36 cellular contexts compared by ENCODE assay signal in genomic region chr5:14057289-14057688, GRCh38.
"Had no signal": no experiment of that assay in that cellular context is flagged by ENCODE, and none has a peak within 500 bp of the region (broad histone marks: within the 10 kb centered on the region; RNA-seq: fewer than 3 reads in every experiment).

No MANE protein-coding gene starts in this region.

- H3K4me3 ChIP-seq: adrenal gland, cardiac muscle cell, colonic mucosa, heart left ventricle, pancreas, psoas muscle, sigmoid colon, vagina had no signal

- H3K4me1 ChIP-seq: adrenal gland, colonic mucosa, heart left ventricle, pancreas, psoas muscle, sigmoid colon, vagina had no signal

- H3K27me3 ChIP-seq: adrenal gland, cardiac muscle cell, colonic mucosa, heart left ventricle, pancreas, sigmoid colon, vagina had no signal

- H3K9me3 ChIP-seq: adrenal gland, colonic mucosa, pancreas, psoas muscle, sigmoid colon, vagina had no signal

- ATAC-seq: heart left ventricle; left colon; pancreas; psoas muscle; stimulated activated effector memory CD8-positive, alpha-beta T cell treated with anti-CD3 and anti-CD28 coated beads, Interleukin-12 subunit alpha, Interleukin-12 subunit beta, amount 100 ng/mL, for 72 hours had no signal

- H3K36me3 ChIP-seq: adrenal gland, cardiac muscle cell, colonic mucosa, heart left ventricle, pancreas, sigmoid colon, vagina had no signal

- H3K4me1 Mint-ChIP-seq: activated naive CD8-positive, alpha-beta T cell treated with anti-CD3 and anti-CD28 coated beads for 36 hours; brain; immature natural killer cell; naive B cell; stimulated activated effector memory CD8-positive, alpha-beta T cell treated with anti-CD3 and anti-CD28 coated beads, Interleukin-12 subunit alpha, Interleukin-12 subunit beta, amount 100 ng/mL, for 72 hours had no signal

- H3K36me3 Mint-ChIP-seq: activated naive CD8-positive, alpha-beta T cell treated with anti-CD3 and anti-CD28 coated beads for 36 hours; brain; immature natural killer cell; mesothelial cell of epicardium; stimulated activated effector memory CD8-positive, alpha-beta T cell treated with anti-CD3 and anti-CD28 coated beads, Interleukin-12 subunit alpha, Interleukin-12 subunit beta, amount 100 ng/mL, for 72 hours; type B pancreatic cell had no signal

- H3K27ac ChIP-seq: adrenal gland, cardiac muscle cell, colonic mucosa, heart left ventricle, pancreas, psoas muscle, sigmoid colon, vagina, VCaP had no signal

- H3K27me3 Mint-ChIP-seq: stimulated activated naive CD8-positive, alpha-beta T cell treated with anti-CD3 and anti-CD28 coated beads, Interleukin-15, Interleukin-2, amounts not matched to agents 100 ng/mL and 50 ng/mL, for 24 hours; type B pancreatic cell had no signal

- DNase-seq: activated CD4-positive, alpha-beta T cell treated with anti-CD3 and anti-CD28 coated beads for 48 hours; activated CD4-positive, alpha-beta T cell treated with anti-CD3 and anti-CD28 coated beads, Interleukin-2, amount 50 U/mL, for 48 hours; activated CD8-positive, alpha-beta memory T cell treated with anti-CD3 and anti-CD28 coated beads, Interleukin-2, amount 50 U/mL, for 4 hours; activated effector memory CD4-positive, alpha-beta T cell treated with anti-CD3 and anti-CD28 coated beads, Interleukin-2, amount 50 U/mL, for 16 hours; activated naive CD4-positive, alpha-beta T cell treated with anti-CD3 and anti-CD28 coated beads for 36 hours; activated naive CD8-positive, alpha-beta T cell treated with anti-CD3 and anti-CD28 coated beads for 36 hours; activated T-cell treated with anti-CD3 and anti-CD28 coated beads, Interleukin-2, amount 50 U/mL, for 1 hour; adrenal gland; aorta; cerebellar nuclear complex; colonic mucosa; effector CD8-positive, alpha-beta T cell; foreskin fibroblast; heart left ventricle; hypothalamus; immature natural killer cell; kidney; left colon; mammary epithelial cell; naive B cell; nucleus accumbens; pancreas; psoas muscle; sigmoid colon; small intestine; stimulated activated CD4-positive, alpha-beta T cell treated with anti-CD3 and anti-CD28 coated beads, Interleukin-4, amount 100 ng/mL, for 24 hours; T-helper 9 cell had no signal

- H3K27ac Mint-ChIP-seq: activated naive CD4-positive, alpha-beta T cell treated with anti-CD3 and anti-CD28 coated beads for 36 hours; activated naive CD8-positive, alpha-beta T cell treated with anti-CD3 and anti-CD28 coated beads for 36 hours; activated T-helper 1 cell treated with anti-CD3 and anti-CD28 coated beads, Interleukin-12 subunit alpha, Interleukin-12 subunit beta, Interleukin-2, Interleukin-4 antibody, amounts not matched to agents 30 ng/mL and 10 ng/mL and 1 ng/mL, durations not matched to agents 14 hours and 24 hours and 36 hours; brain; immature natural killer cell; mesothelial cell of epicardium; naive B cell; stimulated activated effector memory CD8-positive, alpha-beta T cell treated with anti-CD3 and anti-CD28 coated beads, Interleukin-12 subunit alpha, Interleukin-12 subunit beta, amount 100 ng/mL, for 72 hours; stimulated activated naive CD8-positive, alpha-beta T cell treated with anti-CD3 and anti-CD28 coated beads, Interleukin-15, Interleukin-2, amounts not matched to agents 100 ng/mL and 50 ng/mL, for 24 hours; type B pancreatic cell had no signal

- H3K9me3 Mint-ChIP-seq: activated naive CD8-positive, alpha-beta T cell treated with anti-CD3 and anti-CD28 coated beads for 36 hours; stimulated activated effector memory CD8-positive, alpha-beta T cell treated with anti-CD3 and anti-CD28 coated beads, Interleukin-12 subunit alpha, Interleukin-12 subunit beta, amount 100 ng/mL, for 72 hours; type B pancreatic cell had no signal

- H3K4me3 Mint-ChIP-seq: activated naive CD4-positive, alpha-beta T cell treated with anti-CD3 and anti-CD28 coated beads for 36 hours; activated naive CD8-positive, alpha-beta T cell treated with anti-CD3 and anti-CD28 coated beads for 36 hours; activated T-helper 1 cell treated with anti-CD3 and anti-CD28 coated beads, Interleukin-12 subunit alpha, Interleukin-12 subunit beta, Interleukin-2, Interleukin-4 antibody, amounts not matched to agents 30 ng/mL and 10 ng/mL and 1 ng/mL, durations not matched to agents 14 hours and 24 hours and 36 hours; brain; immature natural killer cell; mesothelial cell of epicardium; naive B cell; stimulated activated effector memory CD8-positive, alpha-beta T cell treated with anti-CD3 and anti-CD28 coated beads, Interleukin-12 subunit alpha, Interleukin-12 subunit beta, amount 100 ng/mL, for 72 hours; stimulated activated naive CD8-positive, alpha-beta T cell treated with anti-CD3 and anti-CD28 coated beads, Interleukin-15, Interleukin-2, amounts not matched to agents 100 ng/mL and 50 ng/mL, for 24 hours; type B pancreatic cell had no signal
